13 cellular contexts compared by ENCODE assay signal in the genomic region with DNA sequence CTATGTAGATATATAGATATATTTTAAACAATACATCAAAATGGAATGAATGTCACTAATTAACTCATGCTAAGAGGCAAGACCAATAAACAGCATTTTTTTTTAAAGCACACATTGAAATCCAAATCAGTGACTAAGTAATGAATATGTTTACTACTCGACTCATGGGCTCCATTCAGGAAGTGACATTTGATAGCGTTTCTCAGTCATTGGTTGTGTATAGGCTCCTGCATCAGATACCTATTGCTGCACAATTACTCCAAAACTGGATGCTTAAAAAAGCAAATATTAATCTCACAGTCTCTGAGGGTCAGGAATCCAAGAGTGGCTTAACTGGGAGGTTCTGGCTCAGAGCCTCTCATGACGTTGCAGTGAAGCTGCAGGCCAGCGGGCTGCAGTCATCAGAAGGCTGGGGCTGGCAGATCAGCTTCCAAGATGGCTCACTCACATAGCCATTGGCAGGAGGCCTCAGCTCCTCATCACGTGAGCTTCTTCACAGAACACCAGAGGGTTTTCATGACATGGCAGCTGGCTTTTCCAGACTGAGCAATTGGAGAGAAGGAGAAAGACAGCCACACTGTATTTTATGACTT.
DNase-seq lines count a peak whose midpoint lies in the region; ATAC-seq and TF ChIP-seq lines count a peak whose summit lies in the region.
"Had no signal": no experiment of that assay in that cellular context is flagged by ENCODE, and none has a peak within 500 bp of the region (broad histone marks: within the 10 kb centered on the region; RNA-seq: fewer than 3 reads in every experiment).

No MANE protein-coding gene starts in this region.

- TF ChIP-seq POLR2A in sigmoid colon (IDR thresholded peaks at IDR 0.05) = no peak

- H3K36me3 ChIP-seq in sigmoid colon = no peaks in the 10 kb centered on the region
- no peaks in the 10 kb centered on the region for H3K36me3 ChIP-seq in WERI-Rb-1

- no peak for TF ChIP-seq CTCF in sigmoid colon (IDR thresholded peaks at IDR 0.05)
- TF ChIP-seq CTCF in WERI-Rb-1 (IDR thresholded peaks at IDR 0.05; ENCODE audit: low read depth, low read length) = no peak

- H3K9me3 ChIP-seq in sigmoid colon (no peaks in the 10 kb centered on the region), WERI-Rb-1 (ENCODE audit: severe bottlenecking) (no peaks in the 10 kb centered on the region)

- no peak for TF ChIP-seq EP300 in sigmoid colon (IDR thresholded peaks at IDR 0.05)

- H3K4me3 ChIP-seq in sigmoid colon (no peak overlapping the region), WERI-Rb-1 (ENCODE audit: low read depth, low read length) (no peak overlapping the region)

- H3K4me1 ChIP-seq in sigmoid colon = peaks cover 0 to 3% (median 0%) of the 10 kb centered on the region in 4 donors

- peak; percentile 88 for ATAC-seq in Right ventricle myocardium superior (ENCODE audit: poor library complexity)
- ATAC-seq: left colon had no signal

- WGBS in sigmoid colon, 2 donors = 72 to 77% methylated on average over 5 of the region's 5 CpGs

- H3K27ac ChIP-seq in sigmoid colon (no peak overlapping the region), WERI-Rb-1 (no peak overlapping the region)
- H3K27ac ChIP-seq: epithelial cell of prostate had no signal

- DNase-seq in GM04504 (ENCODE audit: low read depth) = peak; percentile 35
- peak; percentile 29 for DNase-seq in T1000 (lab: John Stamatoyannopoulos, UW)
- DNase-seq in Right ventricle myocardium superior = peak; percentile 80
- peak; percentile 80 for DNase-seq in sigmoid colon
- no peak for DNase-seq in NCI-H2227 treated with DMSO at 0.1 percent for 48 hours (lab: John Stamatoyannopoulos, UW)
- DNase-seq in SIG-M5 (lab: John Stamatoyannopoulos, UW) = no peak
- DNase-seq in WERI-Rb-1 = no peak
- DNase-seq in UCSD-AML1 (lab: John Stamatoyannopoulos, UW; ENCODE audit: unreplicated experiment) = no peak
- DNase-seq: activated CD4-positive, alpha-beta memory T cell treated with anti-CD3 and anti-CD28 coated beads, Interleukin-2, amount 10 ng/mL, durations not matched to agents 7 days and 5 days; activated naive CD8-positive, alpha-beta T cell treated with anti-CD3 and anti-CD28 coated beads for 36 hours; NCI-H524 had no signal

- intact Hi-C loops in Right ventricle myocardium superior (cut with DNase I) = no loop called here
- intact Hi-C loops in sigmoid colon (cut with DNase I) = no loop called here

- H3K27me3 ChIP-seq in sigmoid colon (no peaks in the 10 kb centered on the region), WERI-Rb-1 (ENCODE audit: insufficient read depth, low read depth, severe bottlenecking) (no peaks in the 10 kb centered on the region)

Comparison
In these comparisons a context has a peak if more than half of its experiments do, and no peak if none do; other contexts are left out.
1. DNase-seq: peak in GM04504 (single experiment), T1000 (single experiment), Right ventricle myocardium superior (single experiment) and sigmoid colon (single experiment); none in NCI-H2227 treated with DMSO at 0.1 percent for 48 hours (single experiment), SIG-M5 (single experiment), WERI-Rb-1 (single experiment) and UCSD-AML1 (single experiment).